In genomic region chr11:119206512-119207299, GRCh38 we compare ENCODE assay signal across 8 cellular contexts. TPM values are rescaled to one million over a fixed set of nuclear protein-coding genes. Genes with fewer than 3 reads are reported as not detected.
DNase-seq lines count a peak whose midpoint lies in the region; ATAC-seq and TF ChIP-seq lines count a peak whose summit lies in the region.

No MANE protein-coding gene starts in this region.

- H3K4me1 ChIP-seq in left ventricle myocardium inferior, result peaks cover 39% of the 10 kb centered on the region
- H3K4me1 ChIP-seq in psoas muscle, result peaks cover 13% of the 10 kb centered on the region
- no peaks in the 10 kb centered on the region for H3K4me1 ChIP-seq in urinary bladder (ENCODE audit: insufficient read depth)

- H3K9me3 ChIP-seq in left ventricle myocardium inferior (replicated peaks), result no peaks in the 10 kb centered on the region
- no peaks in the 10 kb centered on the region for H3K9me3 ChIP-seq in psoas muscle

- H3K4me3 ChIP-seq in left ventricle myocardium inferior (peak overlapping the region; percentile 98), psoas muscle (peak overlapping the region; percentile 91), urinary bladder (ENCODE audit: low read depth, low read length) (peak overlapping the region; percentile 89)

- WGBS in psoas muscle, 3 donors, result 1 to 3% (median 2%) methylated on average over 21 to 40 of the region's 40 CpGs
- WGBS in urinary bladder, result 1% methylated on average over 40 of the region's 40 CpGs

- peak overlapping the region; percentile 88 for H3K4me3 Mint-ChIP-seq in activated naive CD8-positive, alpha-beta T cell treated with anti-CD3 and anti-CD28 coated beads for 36 hours

- peak; percentile 23 for ATAC-seq in GM18498 (IDR thresholded peaks at IDR 0.05; ENCODE audit: unreplicated experiment)
- ATAC-seq in HG02852 (IDR thresholded peaks at IDR 0.05; ENCODE audit: unreplicated experiment), result peak; percentile 32
- ATAC-seq in psoas muscle, result peak; percentile 16 to 49 (median 28)

- peaks cover 20% of the 10 kb centered on the region for H3K4me1 Mint-ChIP-seq in activated naive CD8-positive, alpha-beta T cell treated with anti-CD3 and anti-CD28 coated beads for 36 hours

- H3K27me3 ChIP-seq in left ventricle myocardium inferior (ENCODE audit: low read depth) (no peaks in the 10 kb centered on the region), psoas muscle (ENCODE audit: insufficient read depth in 3 of 3, low read length in 2 of 3) (no peaks in the 10 kb centered on the region)

- H3K27me3 Mint-ChIP-seq in activated naive CD8-positive, alpha-beta T cell treated with anti-CD3 and anti-CD28 coated beads for 36 hours, result no peaks in the 10 kb centered on the region

- H3K27ac Mint-ChIP-seq in activated naive CD8-positive, alpha-beta T cell treated with anti-CD3 and anti-CD28 coated beads for 36 hours, result peak overlapping the region; percentile 83

- peaks cover 5% of the 10 kb centered on the region for H3K36me3 Mint-ChIP-seq in activated naive CD8-positive, alpha-beta T cell treated with anti-CD3 and anti-CD28 coated beads for 36 hours

- intact Hi-C loops in left ventricle myocardium inferior (cut with micrococcal nuclease) (no loop called here), psoas muscle (cut with DNase I) (loop anchor here (5.0 to 10.0 kb wide), 6 partner anchors 61 to 131 kb away; partner anchors contain the start of gene MCAM (in 1 of the 2))

- H3K9me3 Mint-ChIP-seq in activated naive CD8-positive, alpha-beta T cell treated with anti-CD3 and anti-CD28 coated beads for 36 hours, result no peaks in the 10 kb centered on the region

- DNase-seq in RPMI7951 (ENCODE audit: low read depth) (peak; percentile 14), left ventricle myocardium inferior (peak; percentile 51), psoas muscle (peak; percentile 66 to 72), NCI-H446 (lab: John Stamatoyannopoulos, UW) (no peak)
- peak; percentile 65 for DNase-seq in activated naive CD8-positive, alpha-beta T cell treated with anti-CD3 and anti-CD28 coated beads for 36 hours

- TF ChIP-seq CTCF in left ventricle myocardium inferior (IDR thresholded peaks at IDR 0.05; ENCODE audit: borderline replicate concordance) (no peak), psoas muscle (IDR thresholded peaks at IDR 0.05) (no peak)

- H3K36me3 ChIP-seq in left ventricle myocardium inferior (no peaks in the 10 kb centered on the region), psoas muscle (ENCODE audit: insufficient read depth in 1 of 2, low read depth in 1 of 2) (no peaks in the 10 kb centered on the region), urinary bladder (ENCODE audit: insufficient read depth) (no peaks in the 10 kb centered on the region)

- H3K27ac ChIP-seq in left ventricle myocardium inferior (replicated peaks) (peak overlapping the region; percentile 99), psoas muscle (peak overlapping the region; percentile 90), urinary bladder (ENCODE audit: low read depth) (peak overlapping the region; percentile 93)

RNA-seq across cellular contexts. Expression of gene CBL, which starts 0.6 kb away (rescaled TPM):
- total RNA-seq in RPMI7951 (2014; rRNA removed; shearing (Covaris generic)), result 12.7 and 14.1 TPM in 2 replicates
- 10 to 100 TPM; 21.4 TPM for total RNA-seq in activated naive CD8-positive, alpha-beta T cell treated with anti-CD3 and anti-CD28 coated beads for 36 hours
- total RNA-seq in left ventricle myocardium inferior (7.0 TPM), psoas muscle (1 to 10 TPM; 3.6 to 7.6 (median 7.2) TPM), urinary bladder (15.5 TPM)
- polyA plus RNA-seq in psoas muscle (1 to 10 TPM in 2 of 3 donors, under 1 TPM in 1; 0.94 to 3.4 (median 2.2) TPM), urinary bladder (8.0 TPM)

RNA-seq across cellular contexts. Expression of gene NHERF4, which starts 21.4 kb away (rescaled TPM):
- total RNA-seq in RPMI7951 (2014; rRNA removed; shearing (Covaris generic)), result not detected in 2 replicates
- not detected for total RNA-seq in activated naive CD8-positive, alpha-beta T cell treated with anti-CD3 and anti-CD28 coated beads for 36 hours
- total RNA-seq in left ventricle myocardium inferior (not detected), psoas muscle (not detected), urinary bladder (0.74 TPM)
- polyA plus RNA-seq in psoas muscle (under 1 TPM; 0.06 to 0.17 (median 0.07) TPM), urinary bladder (0.28 TPM)

RNA-seq across cellular contexts. Expression of gene NLRX1, which starts 38.2 kb away (rescaled TPM):
- total RNA-seq in RPMI7951 (2014; rRNA removed; shearing (Covaris generic)), result 4.9 and 5.6 TPM in 2 replicates
- total RNA-seq in activated naive CD8-positive, alpha-beta T cell treated with anti-CD3 and anti-CD28 coated beads for 36 hours, result 10 to 100 TPM; 19.3 to 20.7 TPM
- total RNA-seq in left ventricle myocardium inferior, result 32.2 TPM
- total RNA-seq in psoas muscle, result 10 to 100 TPM; 18.1 to 28.7 (median 27.1) TPM
- 10 to 100 TPM in 2 of 3 donors, 1 to 10 TPM in 1; 8.8 to 15.4 (median 10.3) TPM for polyA plus RNA-seq in psoas muscle
- total RNA-seq in urinary bladder, result 11.7 TPM
- polyA plus RNA-seq in urinary bladder, result 24.3 TPM

RNA-seq across cellular contexts. Expression of gene ABCG4, which starts 57.9 kb away (rescaled TPM):
- 0.20 and 0.24 TPM in 2 replicates for total RNA-seq in RPMI7951 (2014; rRNA removed; shearing (Covaris generic))
- total RNA-seq in activated naive CD8-positive, alpha-beta T cell treated with anti-CD3 and anti-CD28 coated beads for 36 hours, result under 1 TPM; 0.12 to 0.22 TPM
- 1.8 TPM for total RNA-seq in left ventricle myocardium inferior
- total RNA-seq in psoas muscle, result under 1 TPM in 3 of 4 donors, not detected in 1; 0.12 to 0.38 (median 0.30) TPM
- polyA plus RNA-seq in psoas muscle, result under 1 TPM; 0.03 to 0.22 (median 0.08) TPM
- 0.95 TPM for total RNA-seq in urinary bladder
- polyA plus RNA-seq in urinary bladder, result 0.18 TPM

Comparison
In these comparisons a context has a peak if more than half of its experiments do, and no peak if none do; other contexts are left out.
1. DNase-seq: peak in RPMI7951 (single experiment), activated naive CD8-positive, alpha-beta T cell treated with anti-CD3 and anti-CD28 coated beads for 36 hours (single experiment), left ventricle myocardium inferior (single experiment) and psoas muscle (2 of 2); none in NCI-H446 (0 of 2).
2. Peak in every context shown above with its lines, with median percentiles within 50 percentile points of each other: ATAC-seq, H3K27ac ChIP-seq and H3K4me3 ChIP-seq.